In the genomic region with DNA sequence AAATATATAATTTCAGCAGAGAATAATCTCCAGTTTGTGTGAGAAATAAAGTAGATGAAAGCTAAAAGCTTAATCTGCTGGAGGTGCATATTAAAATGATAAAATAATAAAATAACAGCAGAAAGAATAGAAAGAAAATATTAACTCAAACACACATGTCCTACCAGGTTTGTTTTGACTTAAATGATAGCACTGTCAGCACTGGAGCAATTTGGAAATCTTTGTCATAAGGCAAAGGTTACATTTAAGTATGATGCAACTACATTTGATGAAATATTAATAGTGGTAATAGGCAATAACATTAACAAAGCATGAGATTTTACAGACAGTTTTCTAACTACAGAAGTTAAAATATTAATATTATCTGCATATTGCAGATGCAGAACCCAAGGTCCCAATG, we compare ENCODE assay signal across 24 cellular contexts.
"Had no signal": no experiment of that assay in that cellular context is flagged by ENCODE, and none has a peak within 500 bp of the region (broad histone marks: within the 10 kb centered on the region; RNA-seq: fewer than 3 reads in every experiment).

No MANE protein-coding gene starts in this region.

- H3K4me3 ChIP-seq: colonic mucosa, esophagus muscularis mucosa, gastrocnemius medialis, hepatocyte, left lung, lower lobe of right lung, mucosa of descending colon had no signal

- DNase-seq: colonic mucosa; cortex of kidney; effector CD8-positive, alpha-beta T cell; effector memory CD8-positive, alpha-beta T cell; endodermal cell; foreskin fibroblast; foreskin melanocyte; gastrocnemius medialis; glutamatergic neuron; head of caudate nucleus; hypothalamus; immature natural killer cell; islet precursor cell; kidney; kidney glomerular epithelial cell; left colon; left lung; left ventricle myocardium superior; lower lobe of right lung; mesenchymal stem cell; mucosa of descending colon had no signal

- H3K4me2 ChIP-seq: hepatocyte had no signal

- H3K9me3 ChIP-seq: colonic mucosa, esophagus muscularis mucosa, gastrocnemius medialis, left lung, lower lobe of right lung had no signal

- H3K27me3 ChIP-seq: colonic mucosa, esophagus muscularis mucosa, gastrocnemius medialis, hepatocyte, left lung had no signal

- H3K4me1 ChIP-seq: colonic mucosa, gastrocnemius medialis, left lung, lower lobe of right lung had no signal

- H3K79me2 ChIP-seq: hepatocyte had no signal

- H2AFZ ChIP-seq: hepatocyte had no signal

- H3K27ac ChIP-seq: colonic mucosa, esophagus muscularis mucosa, gastrocnemius medialis, hepatocyte, left lung, lower lobe of right lung had no signal

- ATAC-seq: effector memory CD8-positive, alpha-beta T cell; gastrocnemius medialis; left colon; left lung; left ventricle myocardium superior; lower lobe of right lung; mucosa of descending colon had no signal

- FAIRE-seq: endometrium had no signal

- H3K36me3 ChIP-seq: colonic mucosa, esophagus muscularis mucosa, gastrocnemius medialis, left lung, lower lobe of right lung had no signal
